6 cellular contexts compared by ENCODE assay signal in genomic region chr2:146371364-146371763, GRCh38.
DNase-seq lines count a peak whose midpoint lies in the region; ATAC-seq, FAIRE-seq and TF ChIP-seq lines count a peak whose summit lies in the region.
"Not testable (repeated sequence)": the region's sequence is repeated elsewhere in the genome, so short reads cannot be mapped to it uniquely, and the experiment has no call there.

No MANE protein-coding gene starts in this region.

- not testable (repeated sequence) for H3K9me3 Mint-ChIP-seq in astrocyte (ENCODE audit: unreplicated experiment); osteocyte (ENCODE audit: unreplicated experiment)
- H3K9me3 Mint-ChIP-seq in chondrocyte (ENCODE audit: low read depth): peaks cover 14% of the 10 kb centered on the region

- POLR2A ChIA-PET in HEK293 (lab: Yijun Ruan, JAX); IMR-90 (lab: Charles Lee; ENCODE audit: unreplicated experiment); K562 (lab: Yijun Ruan, JAX): not testable (repeated sequence)

- not testable (repeated sequence) for H3K4me3 Mint-ChIP-seq in astrocyte (ENCODE audit: unreplicated experiment); chondrocyte (ENCODE audit: unreplicated experiment); osteocyte (ENCODE audit: unreplicated experiment)

- H3K36me3 ChIP-seq in HEK293 (ENCODE audit: control insufficient read depth in 2 of 2, insufficient read depth in 1 of 2, low read length in 2 of 2); IMR-90 (ENCODE audit: control insufficient read depth, insufficient read depth, low read length); astrocyte (ENCODE audit: insufficient read depth, low read length); K562 (ENCODE audit: control insufficient read depth, insufficient read depth, low read length): not testable (repeated sequence)

- not testable (repeated sequence) for BruUV-seq in IMR-90 (replicated peaks; lab: Mats Ljungman, UMichigan); K562 (replicated peaks; lab: Mats Ljungman, UMichigan)

- not testable (repeated sequence) for H3K56ac ChIP-seq in IMR-90 (ENCODE audit: extremely low read depth, insufficient read depth, low read length)

- CTCF ChIA-PET in HEK293 (lab: Yijun Ruan, JAX); IMR-90 (lab: Yijun Ruan, JAX); K562 (lab: Yijun Ruan, JAX; ENCODE audit: low intra/inter-chr PET ratio): not testable (repeated sequence)

- H2BK15ac ChIP-seq in IMR-90 (ENCODE audit: low read depth, low read length): not testable (repeated sequence)

- not testable (repeated sequence) for H3K27me3 Mint-ChIP-seq in astrocyte (ENCODE audit: low read depth, unreplicated experiment); chondrocyte (ENCODE audit: low read depth); osteocyte (ENCODE audit: unreplicated experiment)

- not testable (repeated sequence) for TF ChIP-seq EP300 in K562 (IDR thresholded peaks at IDR 0.05; ENCODE audit: low read length)

- H3K4me1 ChIP-seq in HEK293 (ENCODE audit: control insufficient read depth, insufficient read depth, low read length); IMR-90 (ENCODE audit: control insufficient read depth, insufficient read depth, low read length); astrocyte (ENCODE audit: insufficient read depth, low read length); K562 (replicated peaks in 1 of 2; ENCODE audit: control insufficient read depth in 2 of 2, insufficient read depth in 2 of 2, low read length in 2 of 2): not testable (repeated sequence)

- H3K79me2 ChIP-seq in astrocyte (ENCODE audit: insufficient read depth, low read length); K562 (ENCODE audit: control insufficient read depth, insufficient read depth, low read length): not testable (repeated sequence)

- H3K79me1 ChIP-seq in IMR-90 (ENCODE audit: low read depth in 1 of 2, low read length in 2 of 2): not testable (repeated sequence)

- not testable (repeated sequence) for H3K4me3 ChIP-seq in HEK293 (ENCODE audit: low read depth, low read length); IMR-90 (ENCODE audit: insufficient read depth, low read depth, low read length); astrocyte (ENCODE audit: insufficient read depth, low read depth, low read length); K562

- not testable (repeated sequence) for H3K4ac ChIP-seq in IMR-90 (ENCODE audit: low read depth, low read length)

- not testable (repeated sequence) for ATAC-seq in IMR-90 (ENCODE audit: low read depth); K562

- H3K4me1 Mint-ChIP-seq in astrocyte (ENCODE audit: low read depth, unreplicated experiment): peaks cover 14% of the 10 kb centered on the region
- peaks cover 25% of the 10 kb centered on the region for H3K4me1 Mint-ChIP-seq in chondrocyte (ENCODE audit: low read depth)
- peaks cover 19% of the 10 kb centered on the region for H3K4me1 Mint-ChIP-seq in osteocyte (ENCODE audit: unreplicated experiment)

- not testable (repeated sequence) for H3K23ac ChIP-seq in IMR-90 (ENCODE audit: low read depth, low read length)

- dilution Hi-C loops in IMR-90 (cut with HindIII; ENCODE audit: low sequenced_read_pairs, unreplicated experiment): not testable (repeated sequence)

- in situ Hi-C loops in IMR-90 (cut with MboI; ENCODE audit: low sequenced_read_pairs); K562 (cut with MboI): not testable (repeated sequence)

- H3K27ac Mint-ChIP-seq in astrocyte (ENCODE audit: unreplicated experiment): peak overlapping the region; percentile 74
- peak overlapping the region; percentile 83 for H3K27ac Mint-ChIP-seq in chondrocyte (ENCODE audit: unreplicated experiment)
- peak overlapping the region; percentile 43 for H3K27ac Mint-ChIP-seq in osteocyte (ENCODE audit: unreplicated experiment)

- H3K27me3 ChIP-seq in IMR-90 (ENCODE audit: control insufficient read depth, insufficient read depth, low read length); astrocyte (ENCODE audit: insufficient read depth, low read length); K562 (ENCODE audit: control insufficient read depth in 2 of 2, insufficient read depth in 2 of 2, low read length in 2 of 2): not testable (repeated sequence)

- H3K14ac ChIP-seq in IMR-90 (replicated peaks; ENCODE audit: low read depth, low read length): not testable (repeated sequence)

- not testable (repeated sequence) for H4K5ac ChIP-seq in IMR-90 (ENCODE audit: low read depth, low read length)

- not testable (repeated sequence) for H4K91ac ChIP-seq in IMR-90 (ENCODE audit: insufficient read depth, low read depth, low read length)

- not testable (repeated sequence) for TF ChIP-seq POLR2A in IMR-90 (IDR thresholded peaks at IDR 0.05; ENCODE audit: low read depth, low read length); K562 (conservative IDR thresholded peaks at IDR 0.05)

- not testable (repeated sequence) for H3K18ac ChIP-seq in IMR-90 (ENCODE audit: low read depth, low read length)

- H3K4me2 ChIP-seq in IMR-90 (ENCODE audit: low read depth, low read length); astrocyte (ENCODE audit: low read length); K562 (ENCODE audit: insufficient read depth, low read length): not testable (repeated sequence)

- WGBS in IMR-90 (ENCODE audit: extremely low coverage in 2 of 2, insufficient read length in 1 of 2), 2 experiments: no CpG with 5 or more reads among the region's 1 CpG
- WGBS in K562 (ENCODE audit: insufficient coverage, low coverage, missing lambda C conversion rate): 10% methylated on average over 1 of the region's 1 CpG

- not testable (repeated sequence) for H2AK9ac ChIP-seq in IMR-90 (replicated peaks; ENCODE audit: low read depth, low read length, poor library complexity)

- not testable (repeated sequence) for TF ChIP-seq CTCF in HEK293 (tag by site-specific recombination; IDR thresholded peaks at IDR 0.05); IMR-90 (conservative IDR thresholded peaks at IDR 0.05; ENCODE audit: low read depth, low read length); astrocyte (IDR thresholded peaks at IDR 0.05; ENCODE audit: insufficient read depth, low read depth, low read length); K562 (IDR thresholded peaks at IDR 0.05 in 2 of 3, conservative IDR thresholded peaks at IDR 0.05 in 1 of 3; ENCODE audit: insufficient read depth in 2 of 3, low read depth in 1 of 3, low read length in 3 of 3); chondrocyte (IDR thresholded peaks at IDR 0.05); osteocyte (IDR thresholded peaks at IDR 0.05)

- H3K36me3 Mint-ChIP-seq in astrocyte (ENCODE audit: low read depth, unreplicated experiment); chondrocyte (ENCODE audit: low read depth); osteocyte (ENCODE audit: unreplicated experiment): not testable (repeated sequence)

- not testable (repeated sequence) for H4K8ac ChIP-seq in IMR-90 (ENCODE audit: low read depth in 2 of 2, low read length in 2 of 2)

- intact Hi-C loops in IMR-90 (cut with micrococcal nuclease); K562 (cut with micrococcal nuclease): not testable (repeated sequence)

- not testable (repeated sequence) for H2BK120ac ChIP-seq in IMR-90 (ENCODE audit: low read depth, low read length)

- FAIRE-seq in astrocyte (lab: Jason Lieb, UNC); K562 (lab: Jason Lieb, UNC): not testable (repeated sequence)

- not testable (repeated sequence) for H2AFZ ChIP-seq in IMR-90 (replicated peaks; ENCODE audit: low read length, poor library complexity); astrocyte (ENCODE audit: low read depth, low read length); K562 (ENCODE audit: low read depth, low read length)

- TF ChIP-seq RAD21 in IMR-90 (IDR thresholded peaks at IDR 0.05; ENCODE audit: low read length); K562 (CRISPR knock-in tag; conservative IDR thresholded peaks at IDR 0.05 in 1 of 2, IDR thresholded peaks at IDR 0.05 in 1 of 2): not testable (repeated sequence)

- not testable (repeated sequence) for H4K20me1 ChIP-seq in IMR-90 (ENCODE audit: insufficient read depth, low read length); astrocyte (ENCODE audit: insufficient read depth, low read length); K562 (replicated peaks; ENCODE audit: control insufficient read depth, insufficient read depth, low read length)

- not testable (repeated sequence) for H3K9ac ChIP-seq in IMR-90 (ENCODE audit: low read depth, low read length); astrocyte (ENCODE audit: low read length); K562 (ENCODE audit: insufficient read depth in 1 of 2, low read depth in 2 of 2, low read length in 2 of 2)

- not testable (repeated sequence) for H3K9me1 ChIP-seq in IMR-90 (ENCODE audit: insufficient read depth, low read length); K562 (ENCODE audit: control insufficient read depth, insufficient read depth, low read length)

- H2AK5ac ChIP-seq in IMR-90 (ENCODE audit: low read depth, low read length): not testable (repeated sequence)

- H3K9me3 ChIP-seq in HEK293 (ENCODE audit: control insufficient read depth, insufficient read depth, low read depth, low read length); IMR-90 (ENCODE audit: control insufficient read depth, insufficient read depth, low read length); astrocyte (ENCODE audit: insufficient read depth, low read depth, low read length); K562 (replicated peaks; ENCODE audit: control insufficient read depth, insufficient read depth, low read depth, low read length): not testable (repeated sequence)

- peak overlapping the region; percentile 23 for H2BK5ac ChIP-seq in IMR-90 (ENCODE audit: low read depth, low read length, poor library complexity, severe bottlenecking)

- not testable (repeated sequence) for H2BK20ac ChIP-seq in IMR-90 (ENCODE audit: low read depth, low read length)

- H3K27ac ChIP-seq in HEK293 (ENCODE audit: extremely low read depth, low read depth, low read length); IMR-90 (ENCODE audit: insufficient read depth, low read length); astrocyte (ENCODE audit: low read depth, low read length); K562 (ENCODE audit: extremely low read depth, low read depth, low read length): not testable (repeated sequence)

- not testable (repeated sequence) for DNase-seq in IMR-90; astrocyte (ENCODE audit: low read depth); K562 (ENCODE audit: extremely low read depth in 1 of 4, low spot score in 3 of 4); chondrocyte (ENCODE audit: low spot score); osteocyte (ENCODE audit: extremely low spot score, unreplicated experiment)
